17 cellular contexts compared by ENCODE assay signal in the genomic region with DNA sequence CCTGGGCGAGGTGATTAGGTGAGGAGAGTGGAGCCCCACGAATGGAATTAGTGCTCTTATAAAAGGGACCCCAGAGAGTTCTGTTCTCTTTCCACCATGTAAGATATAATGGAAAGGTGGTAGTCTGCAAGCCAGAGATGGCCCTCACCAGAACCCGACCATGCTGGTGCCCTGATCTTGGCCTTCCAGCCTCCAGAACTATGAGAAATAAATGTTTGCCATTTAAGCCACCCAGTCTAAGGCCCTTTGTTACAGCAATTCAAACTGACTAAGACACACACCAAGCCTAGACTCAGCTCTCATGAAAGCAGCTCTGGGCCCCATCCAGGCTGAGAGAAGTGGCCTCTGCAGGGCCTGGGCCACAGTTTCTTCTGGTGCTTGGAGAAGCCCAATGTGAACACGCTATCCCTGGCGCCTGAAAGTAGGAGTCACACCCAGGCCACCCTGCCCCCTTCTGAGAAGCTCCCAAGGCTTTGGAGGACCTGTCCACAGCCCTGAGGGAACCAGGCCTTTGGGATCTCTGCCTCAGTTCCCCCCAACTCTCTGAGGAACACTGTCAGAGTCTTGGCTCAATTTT. TPM values are rescaled to one million over a fixed set of nuclear protein-coding genes. Genes with fewer than 3 reads are reported as not detected.
DNase-seq lines count a peak whose midpoint lies in the region; ATAC-seq and TF ChIP-seq lines count a peak whose summit lies in the region.
"Had no signal": no experiment of that assay in that cellular context is flagged by ENCODE, and none has a peak within 500 bp of the region (broad histone marks: within the 10 kb centered on the region; RNA-seq: fewer than 3 reads in every experiment).

No MANE protein-coding gene starts in this region.

- no peaks in the 10 kb centered on the region for H3K27me3 Mint-ChIP-seq in naive B cell
- H3K27me3 Mint-ChIP-seq in activated CD4-positive, alpha-beta memory T cell treated with anti-CD3 and anti-CD28 coated beads for 36 hours, result peaks cover 10% of the 10 kb centered on the region
- H3K27me3 Mint-ChIP-seq in activated CD4-positive, alpha-beta T cell treated with anti-CD3 and anti-CD28 coated beads, Interleukin-2, amount 10 ng/mL, durations not matched to agents 7 days and 5 days, result no peaks in the 10 kb centered on the region
- H3K27me3 Mint-ChIP-seq: brain had no signal

- intact Hi-C loops in testis (cut with DNase I; ENCODE audit: low total_unique reads), result no loop called here
- intact Hi-C loops in activated CD4-positive, alpha-beta memory T cell treated with anti-CD3 and anti-CD28 coated beads for 36 hours (cut with micrococcal nuclease), result no loop called here

- peak overlapping the region in 5 of 6 donors; percentile 12 to 93 (median 88) for H3K27ac Mint-ChIP-seq in naive B cell
- no peak overlapping the region for H3K27ac Mint-ChIP-seq in activated CD4-positive, alpha-beta memory T cell treated with anti-CD3 and anti-CD28 coated beads for 36 hours
- H3K27ac Mint-ChIP-seq in activated CD4-positive, alpha-beta T cell treated with anti-CD3 and anti-CD28 coated beads, Interleukin-2, amount 10 ng/mL, durations not matched to agents 7 days and 5 days, result no peak overlapping the region
- H3K27ac Mint-ChIP-seq: brain had no signal

- no peaks in the 10 kb centered on the region for H4K20me1 ChIP-seq in Loucy (ENCODE audit: insufficient read depth, low read length, poor library complexity, severe bottlenecking)

- no peak for TF ChIP-seq POLR2A in testis (IDR thresholded peaks at IDR 0.05)

- no peaks in the 10 kb centered on the region for H3F3A ChIP-seq in Loucy (ENCODE audit: low read depth)

- H3K9me3 Mint-ChIP-seq in naive B cell, result no peaks in the 10 kb centered on the region
- H3K9me3 Mint-ChIP-seq in activated CD4-positive, alpha-beta memory T cell treated with anti-CD3 and anti-CD28 coated beads for 36 hours, result no peaks in the 10 kb centered on the region
- no peaks in the 10 kb centered on the region for H3K9me3 Mint-ChIP-seq in activated CD4-positive, alpha-beta T cell treated with anti-CD3 and anti-CD28 coated beads, Interleukin-2, amount 10 ng/mL, durations not matched to agents 7 days and 5 days
- H3K9me3 Mint-ChIP-seq: brain had no signal

- DNase-seq in naive B cell (no peak), testis (no peak), BE2C (no peak)
- DNase-seq in activated CD4-positive, CD25-positive, alpha-beta regulatory T cell treated with anti-CD3 and anti-CD28 coated beads, Interleukin-2, amount 50 U/mL, for 72 hours, result no peak
- no peak for DNase-seq in activated CD4-positive, alpha-beta memory T cell treated with anti-CD3 and anti-CD28 coated beads for 36 hours
- no peak for DNase-seq in activated CD4-positive, alpha-beta T cell treated with anti-CD3 and anti-CD28 coated beads, Interleukin-2, amount 10 ng/mL, durations not matched to agents 7 days and 5 days
- DNase-seq: activated CD8-positive, alpha-beta memory T cell treated with anti-CD3 and anti-CD28 coated beads for 24 hours; activated gamma-delta T cell treated with Interleukin-2 at 50 U/mL for 16 hours; glutamatergic neuron; NCI-H1105 had no signal

- H3K4me2 ChIP-seq in Loucy (ENCODE audit: low read depth, low read length, poor library complexity, severe bottlenecking), result peak overlapping the region; percentile 40

- peaks cover 72 to 95% (median 93%) of the 10 kb centered on the region in 3 donors for H3K4me1 Mint-ChIP-seq in naive B cell
- H3K4me1 Mint-ChIP-seq in activated CD4-positive, alpha-beta memory T cell treated with anti-CD3 and anti-CD28 coated beads for 36 hours (ENCODE audit: low read depth), result peaks cover 5% of the 10 kb centered on the region
- peaks cover 25% of the 10 kb centered on the region for H3K4me1 Mint-ChIP-seq in activated CD4-positive, alpha-beta T cell treated with anti-CD3 and anti-CD28 coated beads, Interleukin-2, amount 10 ng/mL, durations not matched to agents 7 days and 5 days

- H3K27me3 ChIP-seq in Loucy (ENCODE audit: insufficient read depth, low read length, poor library complexity, severe bottlenecking) (no peaks in the 10 kb centered on the region), duodenal mucosa (ENCODE audit: control insufficient read depth in 1 of 2, insufficient read depth in 2 of 2, low read length in 2 of 2) (no peaks in the 10 kb centered on the region), testis (no peaks in the 10 kb centered on the region), BE2C (no peaks in the 10 kb centered on the region)

- H3K4me1 ChIP-seq in Loucy (ENCODE audit: insufficient read depth, low read length, poor library complexity, severe bottlenecking) (peaks cover 55% of the 10 kb centered on the region), duodenal mucosa (ENCODE audit: control insufficient read depth in 1 of 2, insufficient read depth in 2 of 2, low read length in 2 of 2) (peaks cover 7 to 9% of the 10 kb centered on the region in 2 donors), testis (peaks cover 16% of the 10 kb centered on the region), BE2C (no peaks in the 10 kb centered on the region)

- peak overlapping the region; percentile 7 for H3K4me3 ChIP-seq in Loucy (ENCODE audit: low read length, poor library complexity, severe bottlenecking)
- no peak overlapping the region for H3K4me3 ChIP-seq in duodenal mucosa (ENCODE audit: low read depth in 1 of 2, low read length in 2 of 2)
- H3K4me3 ChIP-seq in testis, result no peak overlapping the region
- no peak overlapping the region for H3K4me3 ChIP-seq in BE2C (ENCODE audit: low read depth, low read length)

- no peaks in the 10 kb centered on the region for H3K9me3 ChIP-seq in Loucy (ENCODE audit: insufficient read depth, low read depth, low read length)
- no peaks in the 10 kb centered on the region for H3K9me3 ChIP-seq in duodenal mucosa (ENCODE audit: control insufficient read depth in 1 of 2, low read length in 2 of 2)
- no peaks in the 10 kb centered on the region for H3K9me3 ChIP-seq in testis
- H3K9me3 ChIP-seq in BE2C, result no peaks in the 10 kb centered on the region

- H2AFZ ChIP-seq in Loucy (ENCODE audit: low read length), result peak overlapping the region; percentile 10; the same call in 1 of the 2 replicates

- no peaks in the 10 kb centered on the region for H3K36me3 ChIP-seq in Loucy (ENCODE audit: insufficient read depth, low read length)
- no peaks in the 10 kb centered on the region for H3K36me3 ChIP-seq in duodenal mucosa (ENCODE audit: control insufficient read depth in 1 of 2, insufficient read depth in 2 of 2, low read length in 2 of 2)
- H3K36me3 ChIP-seq in testis (ENCODE audit: low read depth, missing control alignments), result no peaks in the 10 kb centered on the region
- no peaks in the 10 kb centered on the region for H3K36me3 ChIP-seq in BE2C

- POLR2A ChIA-PET in activated CD4-positive, alpha-beta memory T cell treated with anti-CD3 and anti-CD28 coated beads for 36 hours (lab: Charles Lee), result no interaction called here
- POLR2A ChIA-PET in activated CD4-positive, alpha-beta T cell treated with anti-CD3 and anti-CD28 coated beads, Interleukin-2, amount 10 ng/mL, durations not matched to agents 7 days and 5 days (lab: Charles Lee), result no interaction called here

- H3K9me2 ChIP-seq in Loucy (replicated peaks; ENCODE audit: low read depth, low read length), result no peaks in the 10 kb centered on the region

- no peak for TF ChIP-seq CTCF in Loucy (conservative IDR thresholded peaks at IDR 0.05; ENCODE audit: low read length)
- TF ChIP-seq CTCF in testis (IDR thresholded peaks at IDR 0.05), result no peak
- no peak for TF ChIP-seq CTCF in BE2C (IDR thresholded peaks at IDR 0.05; ENCODE audit: low read depth, low read length)

- peaks cover 0 to 4% of the 10 kb centered on the region in 2 donors for H3K36me3 Mint-ChIP-seq in naive B cell
- no peaks in the 10 kb centered on the region for H3K36me3 Mint-ChIP-seq in activated CD4-positive, alpha-beta memory T cell treated with anti-CD3 and anti-CD28 coated beads for 36 hours
- H3K36me3 Mint-ChIP-seq in activated CD4-positive, alpha-beta T cell treated with anti-CD3 and anti-CD28 coated beads, Interleukin-2, amount 10 ng/mL, durations not matched to agents 7 days and 5 days (ENCODE audit: low read depth), result no peaks in the 10 kb centered on the region
- H3K36me3 Mint-ChIP-seq: brain had no signal

- WGBS in testis, 2 donors, result 89 to 94% methylated on average over 3 to 5 of the region's 5 CpGs

- peak overlapping the region in 5 of 8 donors; percentile 55 to 82 (median 73) for H3K4me3 Mint-ChIP-seq in naive B cell
- H3K4me3 Mint-ChIP-seq in activated CD4-positive, alpha-beta memory T cell treated with anti-CD3 and anti-CD28 coated beads for 36 hours, result no peak overlapping the region
- no peak overlapping the region for H3K4me3 Mint-ChIP-seq in activated CD4-positive, alpha-beta T cell treated with anti-CD3 and anti-CD28 coated beads, Interleukin-2, amount 10 ng/mL, durations not matched to agents 7 days and 5 days
- H3K4me3 Mint-ChIP-seq: brain had no signal

- H3K79me2 ChIP-seq in Loucy (ENCODE audit: insufficient read depth, low read length), result no peaks in the 10 kb centered on the region

- H3K9ac ChIP-seq in Loucy (ENCODE audit: low read depth, low read length, poor library complexity, severe bottlenecking) (peak overlapping the region; percentile 71), duodenal mucosa (ENCODE audit: low read depth in 1 of 2, low read length in 2 of 2) (no peak overlapping the region)

- ATAC-seq in naive B cell (ENCODE audit: low read depth in 2 of 2), result no peak

- CTCF ChIA-PET in activated CD4-positive, alpha-beta memory T cell treated with anti-CD3 and anti-CD28 coated beads for 36 hours (lab: Charles Lee), result interaction anchor here (1.0 to 1.3 kb wide), 2 partner anchors 10 to 63 kb away, joined by 3 to 4 read pairs; partner anchors contain the start of gene RNF141
- CTCF ChIA-PET in activated CD4-positive, alpha-beta T cell treated with anti-CD3 and anti-CD28 coated beads, Interleukin-2, amount 10 ng/mL, durations not matched to agents 7 days and 5 days (lab: Charles Lee), result no interaction called here

- H3K27ac ChIP-seq in duodenal mucosa (ENCODE audit: low read depth, low read length), result peak overlapping the region; percentile 42
- H3K27ac ChIP-seq in testis, result peak overlapping the region; percentile 67 to 94
- H3K27ac ChIP-seq: C4-2B had no signal

RNA-seq across cellular contexts. Expression of gene LYVE1, which starts 35.3 kb away (rescaled TPM):
- polyA plus RNA-seq in naive B cell (ENCODE audit: low read depth in 6 of 6), result under 1 TPM in 5 of 6 donors, not detected in 1; 0.08 to 0.38 (median 0.29) TPM
- total RNA-seq in testis, result 1 to 10 TPM; 4.6 to 7.5 TPM
- polyA plus RNA-seq in testis (ENCODE audit: insufficient read depth, low read depth, low replicate concordance), result 24.1 TPM
- not detected for total RNA-seq in activated CD4-positive, alpha-beta memory T cell treated with anti-CD3 and anti-CD28 coated beads for 36 hours
- not detected for total RNA-seq in activated CD4-positive, alpha-beta T cell treated with anti-CD3 and anti-CD28 coated beads, Interleukin-2, amount 10 ng/mL, durations not matched to agents 7 days and 5 days
- not detected for polyA plus RNA-seq in BE2C (2012; ENCODE audit: insufficient read depth, insufficient read length, low read depth)
- total RNA-seq: Daoy, HT1080, OCI-LY7 had no signal

Comparison
In these comparisons a context has a peak if more than half of its experiments do, and no peak if none do; other contexts are left out.
1. H3K27ac Mint-ChIP-seq: peak in naive B cell (5 of 6); none in activated CD4-positive, alpha-beta memory T cell treated with anti-CD3 and anti-CD28 coated beads for 36 hours (single experiment) and activated CD4-positive, alpha-beta T cell treated with anti-CD3 and anti-CD28 coated beads, Interleukin-2, amount 10 ng/mL, durations not matched to agents 7 days and 5 days (single experiment).
2. H3K4me3 Mint-ChIP-seq: peak in naive B cell (5 of 8); none in activated CD4-positive, alpha-beta memory T cell treated with anti-CD3 and anti-CD28 coated beads for 36 hours (single experiment) and activated CD4-positive, alpha-beta T cell treated with anti-CD3 and anti-CD28 coated beads, Interleukin-2, amount 10 ng/mL, durations not matched to agents 7 days and 5 days (single experiment).
3. RNA of gene LYVE1, which starts 35.3 kb away (total RNA-seq): 4.6 to 7.5 TPM in testis; not detected in activated CD4-positive, alpha-beta memory T cell treated with anti-CD3 and anti-CD28 coated beads for 36 hours and not detected in activated CD4-positive, alpha-beta T cell treated with anti-CD3 and anti-CD28 coated beads, Interleukin-2, amount 10 ng/mL, durations not matched to agents 7 days and 5 days; every median in the first group is over 4 times any median in the second.